ENCODE assay signal across 8 cellular contexts in the genomic region with DNA sequence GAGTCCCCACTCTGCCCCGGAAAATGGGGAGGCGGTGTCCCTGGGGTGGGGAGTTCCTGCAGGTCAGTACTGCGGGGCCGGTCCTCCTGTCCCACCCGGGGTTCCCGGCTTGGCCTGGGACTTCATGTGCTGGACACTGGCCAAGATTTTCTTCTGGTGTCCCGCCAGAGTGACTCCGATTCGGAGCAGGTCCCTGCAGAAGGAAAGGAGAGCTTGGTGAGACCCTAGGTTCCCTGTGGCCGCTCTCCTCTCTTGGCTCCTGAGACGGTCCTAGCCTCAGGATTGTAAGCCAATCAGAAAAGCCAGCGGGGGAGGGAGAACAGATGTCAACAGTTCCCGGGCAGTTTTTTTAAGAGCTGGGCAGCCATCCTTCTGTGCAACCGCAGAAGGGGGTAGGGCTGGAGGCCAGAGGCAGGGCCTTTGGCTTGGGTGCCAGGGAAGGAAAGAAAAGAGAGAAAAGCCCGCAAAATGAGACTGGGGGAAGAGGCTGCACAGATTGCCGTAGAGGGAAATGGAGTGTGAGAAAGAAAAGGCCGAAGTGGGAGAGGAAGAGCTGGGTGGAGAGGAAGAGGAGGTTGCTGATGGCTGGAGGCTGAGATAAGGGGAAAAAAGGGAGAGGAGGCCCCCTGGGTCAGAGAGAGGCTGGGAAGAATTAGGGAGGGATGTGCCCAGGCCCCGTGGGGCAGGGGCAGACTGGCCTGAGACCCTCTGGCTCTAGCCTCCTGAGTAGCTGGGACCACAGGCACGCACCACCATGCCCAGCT. TPM values are rescaled to one million over a fixed set of nuclear protein-coding genes. Genes with fewer than 3 reads are reported as not detected.
A peak's percentile ranks its signal among the peaks of the same experiment; 100 is the strongest.
DNase-seq lines count a peak whose midpoint lies in the region; ATAC-seq and TF ChIP-seq lines count a peak whose summit lies in the region.

No MANE protein-coding gene starts in this region.

- peak overlapping the region; percentile 29 for H3K27ac ChIP-seq in muscle layer of duodenum (ENCODE audit: low read length)

- H3K4me3 ChIP-seq in BE2C (ENCODE audit: low read depth, low read length): peak overlapping the region; percentile 24
- H3K4me3 ChIP-seq in muscle layer of duodenum (ENCODE audit: low read depth in 1 of 2, low read length in 2 of 2): peak overlapping the region in 1 of 2 donors; percentile 30

- no peaks in the 10 kb centered on the region for H3K9me3 Mint-ChIP-seq in T-helper 2 cell treated with Interferon-gamma antibody and Interleukin-4, amounts not matched to agents 5 μg/mL and 100 μg/mL, for 36 hours

- DNase-seq in BE2C: peak; percentile 88
- peak; percentile 81 for DNase-seq in NCI-H1436 (lab: John Stamatoyannopoulos, UW)
- DNase-seq in T-helper 2 cell treated with Interferon-gamma antibody and Interleukin-4, amounts not matched to agents 5 μg/mL and 100 μg/mL, for 36 hours (ENCODE audit: low spot score): peak; percentile 63
- no peak for DNase-seq in activated gamma-delta T cell (lab: John Stamatoyannopoulos, UW)

- peak overlapping the region; percentile 25 for H3K4me3 Mint-ChIP-seq in T-helper 2 cell treated with Interferon-gamma antibody and Interleukin-4, amounts not matched to agents 5 μg/mL and 100 μg/mL, for 36 hours

- TF ChIP-seq CTCF in BE2C (IDR thresholded peaks at IDR 0.05; ENCODE audit: low read depth, low read length): no peak

- TF ChIP-seq POLR2A in GM18505 (IDR thresholded peaks at IDR 0.05; ENCODE audit: borderline replicate concordance, extremely low read depth, insufficient read depth, insufficient read length): peak; percentile 59

- H3K36me3 Mint-ChIP-seq in T-helper 2 cell treated with Interferon-gamma antibody and Interleukin-4, amounts not matched to agents 5 μg/mL and 100 μg/mL, for 36 hours (ENCODE audit: low read depth): no peaks in the 10 kb centered on the region

- H3K4me1 ChIP-seq in BE2C (peaks cover 18% of the 10 kb centered on the region), muscle layer of duodenum (ENCODE audit: control insufficient read depth in 1 of 2, insufficient read depth in 2 of 2, low read length in 2 of 2) (peaks cover 9 to 15% of the 10 kb centered on the region in 2 donors)

- H3K9me3 ChIP-seq in BE2C (no peaks in the 10 kb centered on the region), muscle layer of duodenum (ENCODE audit: control insufficient read depth in 1 of 2, low read length in 2 of 2) (no peaks in the 10 kb centered on the region)

- no peaks in the 10 kb centered on the region for H3K36me3 ChIP-seq in BE2C
- H3K36me3 ChIP-seq in muscle layer of duodenum (ENCODE audit: control insufficient read depth in 1 of 2, insufficient read depth in 2 of 2, low read length in 2 of 2): peaks cover 5 to 42% of the 10 kb centered on the region in 2 donors

- peaks cover 5% of the 10 kb centered on the region for H3K4me1 Mint-ChIP-seq in T-helper 2 cell treated with Interferon-gamma antibody and Interleukin-4, amounts not matched to agents 5 μg/mL and 100 μg/mL, for 36 hours (ENCODE audit: low read depth)

- ATAC-seq in GM18505 (IDR thresholded peaks at IDR 0.05; ENCODE audit: unreplicated experiment) (peak; percentile 77), HG02759 (IDR thresholded peaks at IDR 0.05; ENCODE audit: unreplicated experiment) (peak; percentile 93), esophagus mucosa (peak; percentile 59)

- peaks cover 3% of the 10 kb centered on the region for H3K27me3 Mint-ChIP-seq in T-helper 2 cell treated with Interferon-gamma antibody and Interleukin-4, amounts not matched to agents 5 μg/mL and 100 μg/mL, for 36 hours (ENCODE audit: low read depth)

- no peak overlapping the region for H3K27ac Mint-ChIP-seq in T-helper 2 cell treated with Interferon-gamma antibody and Interleukin-4, amounts not matched to agents 5 μg/mL and 100 μg/mL, for 36 hours

- H3K27me3 ChIP-seq in BE2C: no peaks in the 10 kb centered on the region
- H3K27me3 ChIP-seq in muscle layer of duodenum (ENCODE audit: low read depth, low read length): no peaks in the 10 kb centered on the region

RNA-seq across cellular contexts. Expression of a gene that starts 23.7 kb away (rescaled TPM):
- polyA plus RNA-seq in BE2C (2012; ENCODE audit: insufficient read depth, insufficient read length, low read depth): 3.9 TPM
- total RNA-seq in esophagus mucosa: 30.3 TPM

RNA-seq across cellular contexts. Expression of a gene that starts 48.9 kb away (rescaled TPM):
- polyA plus RNA-seq in BE2C (2012; ENCODE audit: insufficient read depth, insufficient read length, low read depth): 60.4 TPM
- 13.5 TPM for total RNA-seq in esophagus mucosa
